Comparison of ENCODE assay signal across 27 cellular contexts in the genomic region with DNA sequence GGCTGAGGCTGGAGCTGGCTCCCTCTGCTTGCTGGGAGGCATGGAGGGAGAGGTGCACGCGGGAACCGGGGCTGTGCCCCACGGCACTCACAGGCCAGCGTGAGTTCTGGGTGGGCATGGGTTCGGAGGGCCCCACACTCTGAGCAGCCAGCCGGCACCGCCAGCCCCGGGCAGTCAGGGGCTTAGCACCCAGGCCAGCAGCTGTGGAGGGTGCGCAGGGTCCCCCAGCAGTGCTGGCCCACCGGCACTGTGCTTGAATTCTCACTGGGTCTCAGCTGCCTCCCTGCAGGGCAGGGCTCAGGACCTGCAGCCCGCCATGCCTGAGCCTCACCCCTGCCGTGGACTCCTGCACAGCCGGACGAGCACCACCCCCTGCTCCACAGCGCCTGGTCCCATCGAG.
"Had no signal": no experiment of that assay in that cellular context is flagged by ENCODE, and none has a peak within 500 bp of the region (broad histone marks: within the 10 kb centered on the region; RNA-seq: fewer than 3 reads in every experiment).

No MANE protein-coding gene starts in this region.

- H3K27ac ChIP-seq: stomach, suprapubic skin, testis, thoracic aorta, thyroid gland, tibial artery, tibial nerve, transverse colon, upper lobe of left lung, uterus, vagina had no signal

- ATAC-seq: stimulated activated effector memory CD8-positive, alpha-beta T cell treated with anti-CD3 and anti-CD28 coated beads, Interleukin-12 subunit alpha, Interleukin-12 subunit beta, amount 100 ng/mL, for 72 hours; stimulated activated memory B cell treated with anti-CD40 and anti-IgM and Interleukin-4, amounts not matched to agents 10 μg/mL and 1 μg/mL and 100 μg/mL, for 72 hours; stimulated activated naive B cell treated with anti-CD40 and anti-IgM and Interleukin-4, amounts not matched to agents 10 μg/mL and 1 μg/mL and 100 μg/mL, for 72 hours had no signal

- H3K4me3 Mint-ChIP-seq: stimulated activated effector memory CD8-positive, alpha-beta T cell treated with anti-CD3 and anti-CD28 coated beads, Interleukin-12 subunit alpha, Interleukin-12 subunit beta, amount 100 ng/mL, for 72 hours; stimulated activated memory B cell treated with anti-CD40 and anti-IgM and Interleukin-4, amounts not matched to agents 10 μg/mL and 1 μg/mL and 100 μg/mL, for 72 hours; stimulated activated naive B cell treated with anti-CD40 and anti-IgM and Interleukin-4, amounts not matched to agents 10 μg/mL and 1 μg/mL and 100 μg/mL, for 72 hours; stimulated activated naive CD8-positive, alpha-beta T cell treated with anti-CD3 and anti-CD28 coated beads, Interleukin-15, Interleukin-2, amounts not matched to agents 100 ng/mL and 50 ng/mL, for 24 hours; type B pancreatic cell had no signal

- H3K27ac Mint-ChIP-seq: stimulated activated effector memory CD8-positive, alpha-beta T cell treated with anti-CD3 and anti-CD28 coated beads, Interleukin-12 subunit alpha, Interleukin-12 subunit beta, amount 100 ng/mL, for 72 hours; stimulated activated memory B cell treated with anti-CD40 and anti-IgM and Interleukin-4, amounts not matched to agents 10 μg/mL and 1 μg/mL and 100 μg/mL, for 72 hours; stimulated activated naive B cell treated with anti-CD40 and anti-IgM and Interleukin-4, amounts not matched to agents 10 μg/mL and 1 μg/mL and 100 μg/mL, for 72 hours; stimulated activated naive CD8-positive, alpha-beta T cell treated with anti-CD3 and anti-CD28 coated beads, Interleukin-15, Interleukin-2, amounts not matched to agents 100 ng/mL and 50 ng/mL, for 24 hours; type B pancreatic cell had no signal

- H3K36me3 Mint-ChIP-seq: stimulated activated effector memory CD8-positive, alpha-beta T cell treated with anti-CD3 and anti-CD28 coated beads, Interleukin-12 subunit alpha, Interleukin-12 subunit beta, amount 100 ng/mL, for 72 hours; stimulated activated memory B cell treated with anti-CD40 and anti-IgM and Interleukin-4, amounts not matched to agents 10 μg/mL and 1 μg/mL and 100 μg/mL, for 72 hours; stimulated activated naive B cell treated with anti-CD40 and anti-IgM and Interleukin-4, amounts not matched to agents 10 μg/mL and 1 μg/mL and 100 μg/mL, for 72 hours; type B pancreatic cell had no signal

- H3K27me3 Mint-ChIP-seq: stimulated activated memory B cell treated with anti-CD40 and anti-IgM and Interleukin-4, amounts not matched to agents 10 μg/mL and 1 μg/mL and 100 μg/mL, for 72 hours; stimulated activated naive CD8-positive, alpha-beta T cell treated with anti-CD3 and anti-CD28 coated beads, Interleukin-15, Interleukin-2, amounts not matched to agents 100 ng/mL and 50 ng/mL, for 24 hours had no signal

- DNase-seq: stimulated activated CD4-positive, alpha-beta T cell treated with anti-CD3 and anti-CD28 coated beads, Interleukin-1b, Interleukin-23, amount 100 ng/mL, for 48 hours; stimulated activated CD4-positive, alpha-beta T cell treated with anti-CD3 and anti-CD28 coated beads, Interleukin-2, amount 100 ng/mL, for 24 hours; stimulated activated CD4-positive, alpha-beta T cell treated with anti-CD3 and anti-CD28 coated beads, Interleukin-2, amount 100 ng/mL, for 48 hours; stimulated activated CD4-positive, alpha-beta T cell treated with anti-CD3 and anti-CD28 coated beads, Interleukin-4, amount 100 ng/mL, for 1 hour; stimulated activated CD4-positive, alpha-beta T cell treated with anti-CD3 and anti-CD28 coated beads, Interleukin-4, amount 100 ng/mL, for 24 hours; stimulated activated CD4-positive, alpha-beta T cell treated with anti-CD3 and anti-CD28 coated beads, Interleukin-4, amount 100 ng/mL, for 4 hours; stimulated activated CD8-positive, alpha-beta memory T cell treated with anti-CD3 and anti-CD28 coated beads, Interleukin-4, amount 100 ng/mL, for 48 hours; stimulated activated naive B cell treated with anti-CD40 and anti-IgM and Interleukin-4, amounts not matched to agents 10 μg/mL and 1 μg/mL and 100 μg/mL, for 72 hours; stimulated activated naive CD4-positive, alpha-beta T cell; stimulated activated naive CD4-positive, alpha-beta T cell treated with Interleukin-2 at 50 U/mL for 16 hours; stomach; substantia nigra; testis; thyroid gland; tibial artery; transverse colon; trophoblast cell; uterus had no signal

- H3K9me3 Mint-ChIP-seq: stimulated activated memory B cell treated with anti-CD40 and anti-IgM and Interleukin-4, amounts not matched to agents 10 μg/mL and 1 μg/mL and 100 μg/mL, for 72 hours; stimulated activated naive CD8-positive, alpha-beta T cell treated with anti-CD3 and anti-CD28 coated beads, Interleukin-15, Interleukin-2, amounts not matched to agents 100 ng/mL and 50 ng/mL, for 24 hours; type B pancreatic cell had no signal

- H3K36me3 ChIP-seq: stomach, suprapubic skin, thoracic aorta, thyroid gland, tibial artery, tibial nerve, transverse colon, upper lobe of left lung, uterus, vagina had no signal

- H3K4me3 ChIP-seq: stomach, suprapubic skin, testis, thoracic aorta, thyroid gland, tibial artery, tibial nerve, transverse colon, upper lobe of left lung, uterus, vagina had no signal

- H3K4me1 ChIP-seq: suprapubic skin, testis, thyroid gland, tibial artery, tibial nerve, transverse colon, upper lobe of left lung, uterus, vagina had no signal

- H3K9me3 ChIP-seq: suprapubic skin, testis, thoracic aorta, thyroid gland, tibial artery, transverse colon, upper lobe of left lung, uterus, vagina had no signal

- H3K27me3 ChIP-seq: stomach, suprapubic skin, testis, thyroid gland, tibial artery, tibial nerve, transverse colon, upper lobe of left lung, uterus, vagina had no signal

- H3K4me1 Mint-ChIP-seq: stimulated activated effector memory CD8-positive, alpha-beta T cell treated with anti-CD3 and anti-CD28 coated beads, Interleukin-12 subunit alpha, Interleukin-12 subunit beta, amount 100 ng/mL, for 72 hours had no signal
